Comparison of ENCODE assay signal across 8 cellular contexts in genomic region chr17:38349097-38349904, GRCh38. TPM values are rescaled to one million over a fixed set of nuclear protein-coding genes. Genes with fewer than 3 reads are reported as not detected.
DNase-seq lines count a peak whose midpoint lies in the region; ATAC-seq and TF ChIP-seq lines count a peak whose summit lies in the region.

No MANE protein-coding gene starts in this region.

- no peak overlapping the region for H3K9ac ChIP-seq in adipocyte (ENCODE audit: low read length)

- H3K27ac ChIP-seq in left ventricle myocardium inferior (replicated peaks), result no peak overlapping the region

- intact Hi-C loops in left ventricle myocardium inferior (cut with micrococcal nuclease), result loop anchor here (5.0 kb wide), 1 partner anchor 53 kb away; no protein-coding TSS in a partner anchor

- H3K36me3 ChIP-seq in adipocyte (ENCODE audit: control insufficient read depth, insufficient read depth, low read length, severe bottlenecking) (no peaks in the 10 kb centered on the region), left ventricle myocardium inferior (no peaks in the 10 kb centered on the region)

- H3K27me3 ChIP-seq in adipocyte (replicated peaks; ENCODE audit: control insufficient read depth, insufficient read depth, low read length), result peaks cover 7% of the 10 kb centered on the region
- peaks cover 3% of the 10 kb centered on the region for H3K27me3 ChIP-seq in left ventricle myocardium inferior (ENCODE audit: low read depth)

- no peak for ATAC-seq in HG03025 (IDR thresholded peaks at IDR 0.05; ENCODE audit: low FRiP score, unreplicated experiment)

- H3K4me3 ChIP-seq in GM12864 (ENCODE audit: low read depth, low read length) (no peak overlapping the region), adipocyte (ENCODE audit: low read length) (no peak overlapping the region), left ventricle myocardium inferior (no peak overlapping the region)

- peaks cover 16% of the 10 kb centered on the region for H3K4me1 ChIP-seq in adipocyte (ENCODE audit: control insufficient read depth, insufficient read depth, low read length)
- peaks cover 30% of the 10 kb centered on the region for H3K4me1 ChIP-seq in left ventricle myocardium inferior

- TF ChIP-seq CTCF in GM12864 (IDR thresholded peaks at IDR 0.05; ENCODE audit: low read depth, low read length, missing control alignments) (peak; percentile 92), left ventricle myocardium inferior (IDR thresholded peaks at IDR 0.05; ENCODE audit: borderline replicate concordance) (peak; percentile 96)

- H3K9me3 ChIP-seq in adipocyte (ENCODE audit: control insufficient read depth, low read length) (no peaks in the 10 kb centered on the region), left ventricle myocardium inferior (replicated peaks) (no peaks in the 10 kb centered on the region)

- DNase-seq in GM12864 (ENCODE audit: low read depth) (peak; percentile 60), NCI-H1694 (lab: John Stamatoyannopoulos, UW) (peak; percentile 88), SW480 (ENCODE audit: low spot score) (peak; percentile 79), adipocyte (ENCODE audit: low read depth) (peak; percentile 94), left ventricle myocardium inferior (peak; percentile 84), retina (peak; percentile 80), cortex of kidney (lab: John Stamatoyannopoulos, UW) (no peak)

RNA-seq across cellular contexts. Expression of gene SOCS7, which starts 2.3 kb away (rescaled TPM):
- total RNA-seq in left ventricle myocardium inferior, result 13.2 TPM

RNA-seq across cellular contexts. Expression of gene GPR179, which starts 5.5 kb away (rescaled TPM):
- total RNA-seq in left ventricle myocardium inferior, result 0.05 TPM

RNA-seq across cellular contexts. Expression of gene MRPL45, which starts 52.3 kb away (rescaled TPM):
- 39.5 TPM for total RNA-seq in left ventricle myocardium inferior
